In genomic region chr3:123042413-123042812, GRCh38 we compare ENCODE assay signal across 17 cellular contexts. TPM values are rescaled to one million over a fixed set of nuclear protein-coding genes. Genes with fewer than 3 reads are reported as not detected.
DNase-seq lines count a peak whose midpoint lies in the region; ATAC-seq and TF ChIP-seq lines count a peak whose summit lies in the region.
"Had no signal": no experiment of that assay in that cellular context is flagged by ENCODE, and none has a peak within 500 bp of the region (broad histone marks: within the 10 kb centered on the region; RNA-seq: fewer than 3 reads in every experiment).

No MANE protein-coding gene starts in this region.

- no peak overlapping the region for H3K4me3 ChIP-seq in left ventricle myocardium inferior
- no peak overlapping the region for H3K4me3 ChIP-seq in left lung

- H3K4me1 ChIP-seq in left ventricle myocardium inferior: peaks cover 9% of the 10 kb centered on the region
- peaks cover 0 to 3% of the 10 kb centered on the region in 2 donors for H3K4me1 ChIP-seq in left lung

- H3K36me3 ChIP-seq in left ventricle myocardium inferior (no peaks in the 10 kb centered on the region), left lung (no peaks in the 10 kb centered on the region)

- DNase-seq in Right ventricle myocardium superior: peak; percentile 48
- DNase-seq in left ventricle myocardium inferior: no peak
- DNase-seq in NCI-H446 treated with DMSO at 0.1 percent for 48 hours (lab: John Stamatoyannopoulos, UW): peak; percentile 44
- DNase-seq in left lung: no peak
- DNase-seq in LoVo (ENCODE audit: low spot score): no peak
- DNase-seq in NCI-H1092 (lab: John Stamatoyannopoulos, UW): no peak
- no peak for DNase-seq in activated CD4-positive, CD25-positive, alpha-beta regulatory T cell treated with anti-CD3 and anti-CD28 coated beads, Interleukin-2, amount 50 U/mL, for 72 hours
- DNase-seq: COR-L47, DMS53, NCI-H1048, NCI-H187 treated with DMSO at 0.1 percent for 48 hours, NCI-H526 treated with DMSO at 0.1 percent for 48 hours, OCI-M1, T-helper 17 cell had no signal

- intact Hi-C loops in Right ventricle myocardium superior (cut with DNase I) (no loop called here), left ventricle myocardium inferior (cut with micrococcal nuclease) (no loop called here), left lung (cut with DNase I) (no loop called here)

- TF ChIP-seq CTCF in left ventricle myocardium inferior (IDR thresholded peaks at IDR 0.05; ENCODE audit: borderline replicate concordance): no peak
- TF ChIP-seq CTCF in left lung (IDR thresholded peaks at IDR 0.05): no peak

- H3K9me3 ChIP-seq in left ventricle myocardium inferior (replicated peaks): no peaks in the 10 kb centered on the region
- no peaks in the 10 kb centered on the region for H3K9me3 ChIP-seq in left lung

- H3K27me3 ChIP-seq in left ventricle myocardium inferior (ENCODE audit: low read depth): no peaks in the 10 kb centered on the region
- no peaks in the 10 kb centered on the region for H3K27me3 ChIP-seq in left lung

- H3K27ac ChIP-seq in left ventricle myocardium inferior (replicated peaks) (no peak overlapping the region), left lung (no peak overlapping the region)
- H3K27ac ChIP-seq: KMS-11 had no signal

- ATAC-seq in Right ventricle myocardium superior (ENCODE audit: poor library complexity) (peak; percentile 79), left lung (peak; percentile 73)
- ATAC-seq: T-helper 17 cell had no signal

RNA-seq across cellular contexts. Expression of gene SEMA5B, which starts 14.8 kb away (rescaled TPM):
- total RNA-seq in Right ventricle myocardium superior (2.1 TPM), left ventricle myocardium inferior (5.3 TPM), left lung (under 1 TPM; 0.61 to 0.89 TPM)
- total RNA-seq: MCF 10A, RPMI7951, T-helper 17 cell had no signal

RNA-seq across cellular contexts. Expression of gene PDIA5, which starts 24.4 kb away (rescaled TPM):
- total RNA-seq in Right ventricle myocardium superior: 5.4 TPM
- total RNA-seq in left ventricle myocardium inferior: 6.0 TPM
- 10 to 100 TPM; 30.3 to 44.8 TPM for total RNA-seq in left lung

Comparison
In these comparisons a context has a peak if more than half of its experiments do, and no peak if none do; other contexts are left out.
1. DNase-seq: peak in Right ventricle myocardium superior (single experiment) and NCI-H446 treated with DMSO at 0.1 percent for 48 hours (single experiment); none in left ventricle myocardium inferior (single experiment), left lung (0 of 2), LoVo (single experiment), NCI-H1092 (single experiment) and activated CD4-positive, CD25-positive, alpha-beta regulatory T cell treated with anti-CD3 and anti-CD28 coated beads, Interleukin-2, amount 50 U/mL, for 72 hours (single experiment).